Comparison of ENCODE assay signal across 1 cellular context in genomic region chr9:95024097-95024671, GRCh38.
TF ChIP-seq lines count a peak whose summit lies in the region.

No MANE protein-coding gene starts in this region.

TF ChIP-seq in HepG2, 621 proteins besides CTCF, POLR2A, EP300 and RAD21 (continued from another document and continues in another):
- peak; percentile 84 for TF ChIP-seq PAXIP1 (CRISPR knock-in tag; conservative IDR thresholded peaks at IDR 0.05)
- no peak for TF ChIP-seq TAF15 (IDR thresholded peaks at IDR 0.05; ENCODE audit: low read depth, low read length, poor library complexity, severe bottlenecking)
- no peak; the same call in 1 of the 2 replicates for TF ChIP-seq NR2F6 (IDR thresholded peaks at IDR 0.05)
- peak; percentile 58; the same call in 1 of the 2 replicates for TF ChIP-seq NR2F6 (CRISPR knock-in tag; IDR thresholded peaks at IDR 0.05)
- peak in 1 of 2 experiments; percentile 38; a peak in 1 of 4 replicates for TF ChIP-seq REST (IDR thresholded peaks at IDR 0.05; ENCODE audit: borderline replicate concordance in 1 of 2, low read depth in 1 of 2, low read length in 2 of 2)
- TF ChIP-seq ZBTB49 (CRISPR knock-in tag; IDR thresholded peaks at IDR 0.05; ENCODE audit: borderline replicate concordance) = no peak
- TF ChIP-seq ATF3 (CRISPR knock-in tag; IDR thresholded peaks at IDR 0.05) = no peak
- 0 out of 2 replicates have a peak, but pooled peaks have one; percentile 28 for TF ChIP-seq GFI1 (CRISPR knock-in tag; IDR thresholded peaks at IDR 0.05; ENCODE audit: borderline replicate concordance)
- no peak for TF ChIP-seq TERF1 (CRISPR knock-in tag; IDR thresholded peaks at IDR 0.05)
- no peak for TF ChIP-seq ZBTB10 (CRISPR knock-in tag; IDR thresholded peaks at IDR 0.05; ENCODE audit: borderline replicate concordance)
- TF ChIP-seq ZNF207 (IDR thresholded peaks at IDR 0.05; ENCODE audit: borderline replicate concordance) = no peak
- no peak for TF ChIP-seq PCBP2 (optimal IDR thresholded peaks at IDR 0.05; ENCODE audit: low read depth, low read length, poor library complexity, severe bottlenecking)
- TF ChIP-seq ZNF567 (CRISPR knock-in tag; IDR thresholded peaks at IDR 0.05; ENCODE audit: borderline replicate concordance) = no peak
- no peak for TF ChIP-seq CREB1 (IDR thresholded peaks at IDR 0.05)
- TF ChIP-seq CREB1 (CRISPR knock-in tag; IDR thresholded peaks at IDR 0.05) = peak; percentile 47
- TF ChIP-seq ZNF501 (CRISPR knock-in tag; IDR thresholded peaks at IDR 0.05) = 0 out of 2 replicates have a peak, but pooled peaks have one; percentile 24
- peak; percentile 63 for TF ChIP-seq POLR2G (IDR thresholded peaks at IDR 0.05; ENCODE audit: low read depth, low read length)
- TF ChIP-seq ZNF703 (CRISPR knock-in tag; IDR thresholded peaks at IDR 0.05; ENCODE audit: borderline replicate concordance) = no peak
- TF ChIP-seq TBX3 (IDR thresholded peaks at IDR 0.05; ENCODE audit: borderline replicate concordance) = no peak
- no peak; the same call in 1 of the 2 replicates for TF ChIP-seq KLF15 (CRISPR knock-in tag; IDR thresholded peaks at IDR 0.05; ENCODE audit: borderline replicate concordance)
- no peak for TF ChIP-seq AKAP8 (CRISPR knock-in tag; IDR thresholded peaks at IDR 0.05)
- no peak for TF ChIP-seq CCAR2 (optimal IDR thresholded peaks at IDR 0.05; ENCODE audit: low read depth, low read length)
- 0 out of 2 replicates have a peak, but pooled peaks have one; percentile 2 for TF ChIP-seq ZNF878 (CRISPR knock-in tag; IDR thresholded peaks at IDR 0.05)
- no peak for TF ChIP-seq ZNF672 (CRISPR knock-in tag; IDR thresholded peaks at IDR 0.05)
- TF ChIP-seq CBX1 (IDR thresholded peaks at IDR 0.05; ENCODE audit: low read depth) = no peak
- TF ChIP-seq FOXO1 (CRISPR knock-in tag; IDR thresholded peaks at IDR 0.05) = peak; percentile 73
- no peak for TF ChIP-seq SIX4 (CRISPR knock-in tag; IDR thresholded peaks at IDR 0.05)
- no peak for TF ChIP-seq ZBTB2 (CRISPR knock-in tag; IDR thresholded peaks at IDR 0.05; ENCODE audit: low read depth)
- no peak for TF ChIP-seq ZXDC (CRISPR knock-in tag; IDR thresholded peaks at IDR 0.05)
- TF ChIP-seq TRIM24 (CRISPR knock-in tag; IDR thresholded peaks at IDR 0.05) = no peak
- TF ChIP-seq MLX (CRISPR knock-in tag; IDR thresholded peaks at IDR 0.05) = no peak
- TF ChIP-seq ZNF350 (CRISPR knock-in tag; IDR thresholded peaks at IDR 0.05; ENCODE audit: borderline replicate concordance, low read depth) = peak; percentile 55; the same call in 1 of the 2 replicates
- TF ChIP-seq ZNF772 (CRISPR knock-in tag; IDR thresholded peaks at IDR 0.05) = no peak
- peak; percentile 32; the same call in 1 of the 2 replicates for TF ChIP-seq SMYD3 (CRISPR knock-in tag; IDR thresholded peaks at IDR 0.05)
- TF ChIP-seq XRCC5 (optimal IDR thresholded peaks at IDR 0.05; ENCODE audit: low read length) = peak; percentile 38
- TF ChIP-seq ZNF770 (CRISPR knock-in tag; IDR thresholded peaks at IDR 0.05) = no peak
- TF ChIP-seq NFE2L2 (IDR thresholded peaks at IDR 0.05; ENCODE audit: low read length) = no peak
- TF ChIP-seq KLF12 (CRISPR knock-in tag; IDR thresholded peaks at IDR 0.05; ENCODE audit: borderline replicate concordance) = no peak
- TF ChIP-seq ZNF891 (CRISPR knock-in tag; IDR thresholded peaks at IDR 0.05) = no peak
- no peak for TF ChIP-seq SAFB2 (CRISPR knock-in tag; IDR thresholded peaks at IDR 0.05; ENCODE audit: borderline replicate concordance, low read depth)
- TF ChIP-seq ZSCAN22 (CRISPR knock-in tag; IDR thresholded peaks at IDR 0.05) = no peak
